ENCODE assay signal across 10 cellular contexts in the genomic region with DNA sequence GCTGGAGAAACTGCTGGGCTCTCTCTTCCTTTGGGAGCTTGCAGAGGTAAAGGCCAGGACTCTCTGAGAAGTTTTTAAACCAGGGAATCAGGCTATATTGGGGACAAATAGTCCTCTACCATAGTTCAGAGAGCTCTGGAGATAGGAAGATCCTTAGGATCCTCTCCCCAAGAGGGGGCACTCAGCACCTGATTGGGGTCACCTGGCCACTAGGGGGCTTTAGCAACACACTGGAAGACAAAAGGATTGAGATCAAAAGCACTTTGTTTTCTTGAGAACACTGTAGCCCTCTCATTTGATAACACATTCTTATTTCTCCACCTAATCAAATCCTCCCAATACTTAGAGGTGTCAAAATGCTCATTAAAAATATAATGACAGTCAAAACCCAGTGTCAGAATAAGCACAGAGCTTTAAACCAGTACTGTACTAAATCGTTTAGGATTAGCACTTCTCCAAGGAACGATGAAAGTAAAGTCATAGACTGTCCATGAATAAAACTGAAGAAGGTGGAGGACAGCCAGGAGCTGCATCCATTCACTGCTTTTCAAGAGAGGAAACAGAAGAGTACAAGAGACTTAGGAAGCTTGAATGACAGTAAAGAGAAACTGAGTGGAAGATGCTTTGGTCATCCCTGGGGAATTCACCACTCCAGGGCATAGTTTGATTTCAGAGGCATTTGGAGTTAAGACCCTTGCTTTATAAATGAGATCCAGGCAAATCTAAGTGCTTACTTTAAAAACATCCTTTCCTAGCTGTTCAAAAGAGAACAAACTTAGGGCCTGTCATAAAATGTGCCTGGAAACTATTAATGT. TPM values are rescaled to one million over a fixed set of nuclear protein-coding genes. Genes with fewer than 3 reads are reported as not detected.
DNase-seq lines count a peak whose midpoint lies in the region; ATAC-seq lines count a peak whose summit lies in the region.
"Had no signal": no experiment of that assay in that cellular context is flagged by ENCODE, and none has a peak within 500 bp of the region (broad histone marks: within the 10 kb centered on the region; RNA-seq: fewer than 3 reads in every experiment).

No MANE protein-coding gene starts in this region.

- peak overlapping the region in 1 of 2 experiments; percentile 11 for H2BK12ac ChIP-seq in mesenchymal stem cell (ENCODE audit: low read length in 2 of 2)

- H3K36me3 ChIP-seq in mesenchymal stem cell (ENCODE audit: control insufficient read depth in 1 of 2, insufficient read depth in 2 of 2, low read depth in 1 of 2, low read length in 2 of 2) = no peaks in the 10 kb centered on the region

- no peaks in the 10 kb centered on the region for H3K4me1 Mint-ChIP-seq in activated naive CD4-positive, alpha-beta T cell treated with anti-CD3 and anti-CD28 coated beads for 36 hours (ENCODE audit: low read depth)

- H3K36me3 Mint-ChIP-seq in activated naive CD4-positive, alpha-beta T cell treated with anti-CD3 and anti-CD28 coated beads for 36 hours (ENCODE audit: low read depth) = no peaks in the 10 kb centered on the region

- H3K4me3 Mint-ChIP-seq in activated naive CD4-positive, alpha-beta T cell treated with anti-CD3 and anti-CD28 coated beads for 36 hours = no peak overlapping the region

- no peaks in the 10 kb centered on the region for H3K9me3 ChIP-seq in mesenchymal stem cell (ENCODE audit: control insufficient read depth, low read length)

- peaks cover 11% of the 10 kb centered on the region for H3K27me3 Mint-ChIP-seq in activated naive CD4-positive, alpha-beta T cell treated with anti-CD3 and anti-CD28 coated beads for 36 hours (ENCODE audit: low read depth)

- no peak overlapping the region for H3K9ac ChIP-seq in mesenchymal stem cell (ENCODE audit: low read length)

- H3K9me3 Mint-ChIP-seq in activated naive CD4-positive, alpha-beta T cell treated with anti-CD3 and anti-CD28 coated beads for 36 hours = no peaks in the 10 kb centered on the region

- no peak overlapping the region for H4K8ac ChIP-seq in mesenchymal stem cell (ENCODE audit: low read length)

- peak; percentile 29 for DNase-seq in DMS 273 (lab: John Stamatoyannopoulos, UW; ENCODE audit: unreplicated experiment)
- no peak for DNase-seq in DMS 273 treated with DMSO at 0.1 percent for 48 hours (lab: John Stamatoyannopoulos, UW)
- DNase-seq in Jurkat, Clone E6-1 (ENCODE audit: low read depth, low spot score) = peak; percentile 41
- peak; percentile 63 for DNase-seq in activated naive CD4-positive, alpha-beta T cell treated with anti-CD3 and anti-CD28 coated beads for 36 hours
- DNase-seq in mesenchymal stem cell = no peak
- no peak for DNase-seq in hypothalamus (lab: John Stamatoyannopoulos, UW)
- DNase-seq: 8988T, left cardiac atrium had no signal

- no peak overlapping the region for H3K27ac ChIP-seq in mesenchymal stem cell (ENCODE audit: low read length, poor library complexity, severe bottlenecking)

- H3K14ac ChIP-seq in mesenchymal stem cell (ENCODE audit: low read length in 2 of 2) = no peak overlapping the region

- no peak overlapping the region for H2BK15ac ChIP-seq in mesenchymal stem cell (ENCODE audit: low read depth, poor library complexity, severe bottlenecking)

- ATAC-seq in HG03354 (IDR thresholded peaks at IDR 0.05; ENCODE audit: poor library complexity, severe bottlenecking, unreplicated experiment) = no peak
- no peak for ATAC-seq in HG03139 (IDR thresholded peaks at IDR 0.05; ENCODE audit: unreplicated experiment)
- ATAC-seq: left cardiac atrium had no signal

- H2BK120ac ChIP-seq in mesenchymal stem cell (ENCODE audit: low read depth, low read length) = no peak overlapping the region

- H2AFZ ChIP-seq in mesenchymal stem cell (ENCODE audit: low read depth, low read length) = no peak overlapping the region

- peak overlapping the region; percentile 52 for H2AK5ac ChIP-seq in mesenchymal stem cell (ENCODE audit: low read length, severe bottlenecking)

- no peak overlapping the region for H3K23ac ChIP-seq in mesenchymal stem cell (ENCODE audit: low read length in 2 of 2)

- H3K4me1 ChIP-seq in mesenchymal stem cell (ENCODE audit: control insufficient read depth, insufficient read depth, low read depth, low read length) = peaks cover 2% of the 10 kb centered on the region

- no peaks in the 10 kb centered on the region for H3K79me1 ChIP-seq in mesenchymal stem cell (replicated peaks; ENCODE audit: low read length, poor library complexity, severe bottlenecking)

- H4K91ac ChIP-seq in mesenchymal stem cell (ENCODE audit: low read length) = no peak overlapping the region

- H3K27me3 ChIP-seq in mesenchymal stem cell (ENCODE audit: control insufficient read depth in 1 of 2, insufficient read depth in 1 of 2, low read length in 2 of 2) = no peaks in the 10 kb centered on the region

- CTCF ChIA-PET in activated naive CD4-positive, alpha-beta T cell treated with anti-CD3 and anti-CD28 coated beads for 36 hours (lab: Charles Lee) = interaction anchor here (0.6 to 1.6 kb wide), 8 partner anchors 9 to 418 kb away, joined by 3 to 11 read pairs (median 4); no protein-coding TSS in a partner anchor

- H3K27ac Mint-ChIP-seq in activated naive CD4-positive, alpha-beta T cell treated with anti-CD3 and anti-CD28 coated beads for 36 hours = no peak overlapping the region

- 87% methylated on average over 2 of the region's 2 CpGs for WGBS in mesenchymal stem cell

- H3K4me3 ChIP-seq in Jurkat, Clone E6-1 (ENCODE audit: low read length) = no peak overlapping the region
- H3K4me3 ChIP-seq in mesenchymal stem cell (ENCODE audit: insufficient read depth in 1 of 2, low read depth in 1 of 2, low read length in 2 of 2) = no peak overlapping the region

- H3K4ac ChIP-seq in mesenchymal stem cell (ENCODE audit: low read depth in 1 of 2, low read length in 2 of 2) = peak overlapping the region in 1 of 2 experiments; percentile 67

- intact Hi-C loops in activated naive CD4-positive, alpha-beta T cell treated with anti-CD3 and anti-CD28 coated beads for 36 hours (cut with micrococcal nuclease) = loop anchor here (1.0 to 2.0 kb wide), 3 partner anchors 245 to 418 kb away; no protein-coding TSS in a partner anchor

- H2BK5ac ChIP-seq in mesenchymal stem cell (ENCODE audit: low read depth, low read length, poor library complexity, severe bottlenecking) = no peak overlapping the region

- peak overlapping the region; percentile 4 to 48 for H3K18ac ChIP-seq in mesenchymal stem cell (ENCODE audit: low read depth in 1 of 2, low read length in 2 of 2)

- H3K4me2 ChIP-seq in mesenchymal stem cell (ENCODE audit: low read length, poor library complexity, severe bottlenecking) = peak overlapping the region; percentile 19

RNA-seq across cellular contexts. Expression of gene BMP4, which starts 26.5 kb away (rescaled TPM):
- polyA plus RNA-seq in Jurkat, Clone E6-1 (2012; ENCODE audit: insufficient read depth, insufficient read length) = 6.8 TPM
- not detected for total RNA-seq in activated naive CD4-positive, alpha-beta T cell treated with anti-CD3 and anti-CD28 coated beads for 36 hours
- 146 TPM for polyA plus RNA-seq in mesenchymal stem cell (2013, experiment 1 of 2)
- polyA plus RNA-seq in mesenchymal stem cell (2013, experiment 2 of 2) = 153 TPM

Comparison
In these comparisons a context has a peak if more than half of its experiments do, and no peak if none do; other contexts are left out.
1. DNase-seq: peak in DMS 273 (single experiment), Jurkat, Clone E6-1 (single experiment) and activated naive CD4-positive, alpha-beta T cell treated with anti-CD3 and anti-CD28 coated beads for 36 hours (single experiment); none in DMS 273 treated with DMSO at 0.1 percent for 48 hours (single experiment), mesenchymal stem cell (single experiment) and hypothalamus (0 of 51).